Comparison of ENCODE assay signal across 8 cellular contexts in genomic region chr2:180980943-180981898, GRCh38. TPM values are rescaled to one million over a fixed set of nuclear protein-coding genes. Genes with fewer than 3 reads are reported as not detected.
DNase-seq lines count a peak whose midpoint lies in the region; ATAC-seq, FAIRE-seq and TF ChIP-seq lines count a peak whose summit lies in the region.

No MANE protein-coding gene starts in this region.

- FAIRE-seq in H1 (lab: Jason Lieb, UNC): peak; percentile 13

- no peaks in the 10 kb centered on the region for H3K9me3 Mint-ChIP-seq in activated B cell treated with CpG ODN at 0.5 μM for 24 hours
- H3K9me3 Mint-ChIP-seq in stimulated activated naive CD8-positive, alpha-beta T cell treated with anti-CD3 and anti-CD28 coated beads, Interleukin-15, amount 100 ng/mL, for 72 hours: no peaks in the 10 kb centered on the region

- CTCF ChIA-PET in activated B cell treated with CpG ODN at 0.5 μM for 24 hours (lab: Charles Lee): interaction anchor here (0.9 to 1.9 kb wide), 7 partner anchors 10 to 857 kb away, joined by 3 to 14 read pairs (median 3); no protein-coding TSS in a partner anchor
- CTCF ChIA-PET in H1 (lab: Charles Lee; ENCODE audit: partially characterized antibody): interaction anchor here (1.0 to 3.3 kb wide), 11 partner anchors 10 to 855 kb away, joined by 3 to 18 read pairs (median 4); no protein-coding TSS in a partner anchor

- H3K4me3 Mint-ChIP-seq in activated B cell treated with CpG ODN at 0.5 μM for 24 hours: peak overlapping the region; percentile 93
- H3K4me3 Mint-ChIP-seq in stimulated activated naive CD8-positive, alpha-beta T cell treated with anti-CD3 and anti-CD28 coated beads, Interleukin-15, amount 100 ng/mL, for 72 hours: peak overlapping the region; percentile 95 to 96

- H3K79me1 ChIP-seq in H1 (ENCODE audit: low read depth, low read length) (no peaks in the 10 kb centered on the region), mesenchymal stem cell (replicated peaks; ENCODE audit: low read length, poor library complexity, severe bottlenecking) (no peaks in the 10 kb centered on the region)

- POLR2A ChIA-PET in activated B cell treated with CpG ODN at 0.5 μM for 24 hours (lab: Charles Lee) (interaction anchor here (0.6 to 2.0 kb wide), 14 partner anchors 8 to 1734 kb away, joined by 3 to 6 read pairs (median 3); partner anchors contain the start of genes DNAJC10 and ITGA4), H1 (lab: Charles Lee; ENCODE audit: partially characterized antibody) (interaction anchor here (0.6 to 2.1 kb wide), 17 partner anchors 11 to 112 kb away, joined by 3 to 17 read pairs (median 4); no protein-coding TSS in a partner anchor)

- no peak overlapping the region for H3K56ac ChIP-seq in H1 (replicated peaks; ENCODE audit: insufficient read length, low read depth, low read length)

- H3K27ac ChIP-seq in KMS-11 (peak overlapping the region; percentile 47), H1 (ENCODE audit: low read depth, low read length) (peak overlapping the region; percentile 45; the same call in 1 of the 2 replicates), mesenchymal stem cell (ENCODE audit: low read length, poor library complexity, severe bottlenecking) (peak overlapping the region; percentile 85)

- H3K79me2 ChIP-seq in KMS-11 (ENCODE audit: insufficient read depth, low read depth) (peaks cover 47% of the 10 kb centered on the region), H1 (ENCODE audit: control insufficient read depth in 1 of 2, insufficient read depth in 2 of 2, low read length in 2 of 2) (peaks cover 0 to 41% of the 10 kb centered on the region in 2 experiments; a peak in 2 of 4 replicates)

- H2BK120ac ChIP-seq in H1 (replicated peaks; ENCODE audit: low read depth, low read length) (no peak overlapping the region), mesenchymal stem cell (ENCODE audit: low read depth, low read length) (peak overlapping the region; percentile 99)

- no peak for TF ChIP-seq EP300 in H1 (IDR thresholded peaks at IDR 0.05; ENCODE audit: borderline replicate concordance in 1 of 2, low read depth in 2 of 2, low read length in 2 of 2)

- H3K23ac ChIP-seq in H1 (ENCODE audit: insufficient read length) (no peak overlapping the region), mesenchymal stem cell (ENCODE audit: low read length in 2 of 2) (no peak overlapping the region)

- WGBS in H1 (ENCODE audit: extremely low coverage in 1 of 2, insufficient coverage in 1 of 2, insufficient read length in 1 of 2, insufficient replicate concordance in 2 of 2, low coverage in 1 of 2, low lambda C conversion rate in 2 of 2, missing lambda C conversion rate in 1 of 2), 2 experiments: 5% methylated on average over 33 of the region's 81 CpGs; no CpG with 5 or more reads in 1 of the 2 experiments
- under 1% methylated on average over 43 of the region's 81 CpGs for WGBS in mesenchymal stem cell

- H3K4ac ChIP-seq in H1 (replicated peaks; ENCODE audit: insufficient read length, low read depth, low read length) (no peak overlapping the region), mesenchymal stem cell (ENCODE audit: low read depth in 1 of 2, low read length in 2 of 2) (peak overlapping the region; percentile 46 to 75)

- H3K9ac ChIP-seq in KMS-11: peak overlapping the region; percentile 67
- peak overlapping the region; percentile 73 to 91 (median 88) for H3K9ac ChIP-seq in H1 (replicated peaks in 1 of 4; ENCODE audit: extremely low read depth in 1 of 4, low read depth in 3 of 4, low read length in 3 of 4)
- peak overlapping the region; percentile 99 for H3K9ac ChIP-seq in mesenchymal stem cell (ENCODE audit: low read length)

- H3K36me3 ChIP-seq in KMS-11 (ENCODE audit: insufficient read depth) (no peaks in the 10 kb centered on the region; the same call in 1 of the 2 replicates), H1 (ENCODE audit: control insufficient read depth in 2 of 4, insufficient read depth in 4 of 4, low read length in 3 of 4) (peaks cover 0 to 15% (median 1%) of the 10 kb centered on the region in 4 experiments; a peak in 3 of 8 replicates), mesenchymal stem cell (ENCODE audit: control insufficient read depth in 1 of 2, insufficient read depth in 2 of 2, low read depth in 1 of 2, low read length in 2 of 2) (peaks cover 0 to 33% of the 10 kb centered on the region in 2 experiments)

- peaks cover 41% of the 10 kb centered on the region for H3K4me1 ChIP-seq in KMS-11 (ENCODE audit: low read depth, poor library complexity, severe bottlenecking)
- H3K4me1 ChIP-seq in H1 (replicated peaks in 1 of 4; ENCODE audit: control insufficient read depth in 3 of 4, insufficient read depth in 4 of 4, low read length in 3 of 4): peaks cover 0 to 16% (median 6%) of the 10 kb centered on the region in 4 experiments; a peak in 3 of 7 replicates
- H3K4me1 ChIP-seq in mesenchymal stem cell (ENCODE audit: control insufficient read depth, insufficient read depth, low read depth, low read length): peaks cover 3% of the 10 kb centered on the region

- no peak overlapping the region for H2AK5ac ChIP-seq in H1 (ENCODE audit: low read depth, low read length)
- peak overlapping the region; percentile 19 for H2AK5ac ChIP-seq in mesenchymal stem cell (ENCODE audit: low read length, severe bottlenecking)

- 0 out of 2 replicates have a peak overlapping the region, but pooled peaks have one; percentile 14 for H2BK12ac ChIP-seq in H1 (ENCODE audit: low read depth, low read length)
- peak overlapping the region in 1 of 2 experiments; percentile 63 for H2BK12ac ChIP-seq in mesenchymal stem cell (ENCODE audit: low read length in 2 of 2)

- H3K4me3 ChIP-seq in KMS-11 (IDR thresholded peaks at IDR 0.05; ENCODE audit: insufficient read depth, low read depth, low read length) (peak overlapping the region; percentile 85), H1 (ENCODE audit: extremely low read depth in 1 of 4, insufficient read depth in 2 of 4, low read depth in 3 of 4, low read length in 4 of 4) (peak overlapping the region; percentile 81 to 97 (median 93)), mesenchymal stem cell (ENCODE audit: insufficient read depth in 1 of 2, low read depth in 1 of 2, low read length in 2 of 2) (peak overlapping the region; percentile 74 to 99)

- H3K18ac ChIP-seq in H1 (ENCODE audit: extremely low read depth, low read length) (peak overlapping the region; percentile 60), mesenchymal stem cell (ENCODE audit: low read depth in 1 of 2, low read length in 2 of 2) (peak overlapping the region; percentile 64 to 85)

- H3K9me3 ChIP-seq in H1 (ENCODE audit: insufficient read depth in 2 of 2, low read depth in 1 of 2, low read length in 1 of 2): no peaks in the 10 kb centered on the region
- H3K9me3 ChIP-seq in mesenchymal stem cell (ENCODE audit: control insufficient read depth, low read length): no peaks in the 10 kb centered on the region

- TF ChIP-seq CTCF in KMS-11 (conservative IDR thresholded peaks at IDR 0.05; ENCODE audit: low read depth, low read length) (no peak), activated B cell treated with CpG ODN at 0.5 μM for 24 hours (IDR thresholded peaks at IDR 0.05) (no peak), H1 (IDR thresholded peaks at IDR 0.05; ENCODE audit: control extremely low read depth in 1 of 3, insufficient read depth in 1 of 3, low read depth in 1 of 3, low read length in 3 of 3) (no peak)

- H3K14ac ChIP-seq in H1 (ENCODE audit: insufficient read length): no peak overlapping the region
- H3K14ac ChIP-seq in mesenchymal stem cell (ENCODE audit: low read length in 2 of 2): peak overlapping the region in 1 of 2 experiments; percentile 86

- no peaks in the 10 kb centered on the region for H3K27me3 Mint-ChIP-seq in activated B cell treated with CpG ODN at 0.5 μM for 24 hours
- no peaks in the 10 kb centered on the region for H3K27me3 Mint-ChIP-seq in stimulated activated naive CD8-positive, alpha-beta T cell treated with anti-CD3 and anti-CD28 coated beads, Interleukin-15, amount 100 ng/mL, for 72 hours

- H4K91ac ChIP-seq in H1 (replicated peaks; ENCODE audit: insufficient read length, low read length): no peak overlapping the region
- no peak overlapping the region for H4K91ac ChIP-seq in mesenchymal stem cell (ENCODE audit: low read length)

- no peak overlapping the region for H4K5ac ChIP-seq in H1 (ENCODE audit: insufficient read length, low read depth, low read length)

- TF ChIP-seq RAD21 in H1 (IDR thresholded peaks at IDR 0.05 in 1 of 2, conservative IDR thresholded peaks at IDR 0.05 in 1 of 2; ENCODE audit: low read depth in 2 of 2, low read length in 2 of 2): no peak

- peak overlapping the region; percentile 85 for H3K4me2 ChIP-seq in KMS-11
- peak overlapping the region; percentile 94 to 96 for H3K4me2 ChIP-seq in H1 (ENCODE audit: insufficient read depth in 1 of 2, low read depth in 2 of 2, low read length in 2 of 2)
- H3K4me2 ChIP-seq in mesenchymal stem cell (ENCODE audit: low read length, poor library complexity, severe bottlenecking): peak overlapping the region; percentile 68

- H3K23me2 ChIP-seq in H1 (ENCODE audit: low read depth, low read length): peaks cover 3% of the 10 kb centered on the region; the same call in 1 of the 2 replicates

- intact Hi-C loops in activated B cell treated with CpG ODN at 0.5 μM for 24 hours (cut with micrococcal nuclease): loop anchor here (1.0 to 5.0 kb wide), 9 partner anchors 77 to 974 kb away; partner anchors contain the start of genes CWC22, ITGA4 and ITPRID2

- H2AFZ ChIP-seq in KMS-11 (ENCODE audit: low read depth) (peak overlapping the region; percentile 35), H1 (ENCODE audit: low read length) (peak overlapping the region; percentile 79; the same call in 1 of the 2 replicates), mesenchymal stem cell (ENCODE audit: low read depth, low read length) (no peak overlapping the region)

- H3K27ac Mint-ChIP-seq in activated B cell treated with CpG ODN at 0.5 μM for 24 hours: peak overlapping the region; percentile 95
- peak overlapping the region; percentile 99 for H3K27ac Mint-ChIP-seq in stimulated activated naive CD8-positive, alpha-beta T cell treated with anti-CD3 and anti-CD28 coated beads, Interleukin-15, amount 100 ng/mL, for 72 hours

- peaks cover 15% of the 10 kb centered on the region for H3K36me3 Mint-ChIP-seq in activated B cell treated with CpG ODN at 0.5 μM for 24 hours (ENCODE audit: low read depth)

- peak; percentile 15 for ATAC-seq in GM18511 (IDR thresholded peaks at IDR 0.05; ENCODE audit: unreplicated experiment)
- ATAC-seq in activated B cell treated with CpG ODN at 0.5 μM for 24 hours (ENCODE audit: low read depth): peak; percentile 14
- peak; percentile 27 for ATAC-seq in stimulated activated naive CD8-positive, alpha-beta T cell treated with anti-CD3 and anti-CD28 coated beads, Interleukin-15, amount 100 ng/mL, for 72 hours
- no peak for ATAC-seq in GM18861 (IDR thresholded peaks at IDR 0.05; ENCODE audit: unreplicated experiment)

- no peak overlapping the region for H2BK20ac ChIP-seq in H1 (ENCODE audit: low read length)

- H2BK5ac ChIP-seq in H1 (ENCODE audit: low read depth, low read length) (no peak overlapping the region), mesenchymal stem cell (ENCODE audit: low read depth, low read length, poor library complexity, severe bottlenecking) (peak overlapping the region; percentile 66)

- H4K8ac ChIP-seq in H1 (ENCODE audit: extremely low read depth, insufficient read depth, low read length) (peak overlapping the region; percentile 69; the same call in 1 of the 2 replicates), mesenchymal stem cell (ENCODE audit: low read length) (no peak overlapping the region)

- peak in 1 of 2 experiments; percentile 19; a peak in 1 of 3 replicates for TF ChIP-seq POLR2A in H1 (IDR thresholded peaks at IDR 0.05; ENCODE audit: control extremely low read depth in 1 of 2, low read depth in 2 of 2, low read length in 2 of 2)

- no peaks in the 10 kb centered on the region for H3K27me3 ChIP-seq in KMS-11 (ENCODE audit: insufficient read depth, low read depth)
- H3K27me3 ChIP-seq in H1 (replicated peaks in 1 of 4; ENCODE audit: control insufficient read depth in 3 of 4, extremely low read depth in 1 of 4, insufficient read depth in 3 of 4, low read length in 3 of 4): no peaks in the 10 kb centered on the region; a peak in 1 of 7 replicates
- no peaks in the 10 kb centered on the region for H3K27me3 ChIP-seq in mesenchymal stem cell (ENCODE audit: control insufficient read depth in 1 of 2, insufficient read depth in 1 of 2, low read length in 2 of 2)

- DNase-seq in AG08396 (ENCODE audit: low spot score): peak; percentile 48
- no peak for DNase-seq in activated B cell treated with CpG ODN at 0.5 μM for 24 hours
- DNase-seq in H1 (ENCODE audit: low read depth in 1 of 2, low spot score in 2 of 2): no peak
- DNase-seq in mesenchymal stem cell: peak; percentile 61
- peak; percentile 13 to 30 for DNase-seq in stimulated activated naive CD8-positive, alpha-beta T cell treated with anti-CD3 and anti-CD28 coated beads, Interleukin-15, amount 100 ng/mL, for 72 hours

- H3K4me1 Mint-ChIP-seq in activated B cell treated with CpG ODN at 0.5 μM for 24 hours: peaks cover 39% of the 10 kb centered on the region
- peaks cover 50% of the 10 kb centered on the region for H3K4me1 Mint-ChIP-seq in stimulated activated naive CD8-positive, alpha-beta T cell treated with anti-CD3 and anti-CD28 coated beads, Interleukin-15, amount 100 ng/mL, for 72 hours

- H2BK15ac ChIP-seq in H1 (ENCODE audit: low read length) (no peak overlapping the region), mesenchymal stem cell (ENCODE audit: low read depth, poor library complexity, severe bottlenecking) (peak overlapping the region; percentile 98)

- no peaks in the 10 kb centered on the region for H4K20me1 ChIP-seq in KMS-11 (ENCODE audit: insufficient read depth)
- H4K20me1 ChIP-seq in H1 (replicated peaks in 1 of 2; ENCODE audit: control insufficient read depth in 1 of 2, insufficient read depth in 2 of 2, low read length in 2 of 2): no peaks in the 10 kb centered on the region

RNA-seq across cellular contexts. Expression of gene UBE2E3, which starts 0.8 kb away (rescaled TPM):
- 33.1 and 33.6 TPM in 2 replicates for total RNA-seq in activated B cell treated with CpG ODN at 0.5 μM for 24 hours
- 96.0 and 106 TPM in 2 replicates for total RNA-seq in H1 (2021; fragmentation: NEBNext Ultra II Directional; extraction: Animal tissue kit (Norgen Biotek cat#: 25700))
- polyA plus RNA-seq in H1 (2011; rRNA removed): 71.0 and 132 TPM in 2 replicates
- polyA plus RNA-seq in H1 (2011; cell fraction: cytosol; rRNA removed): 86.6 TPM
- 59.1 TPM for polyA plus RNA-seq in H1 (2011; cell fraction: nucleus; rRNA removed)
- polyA plus RNA-seq in H1 (2012, experiment 1 of 2): 96.9 to 115 TPM (median 105 TPM) in 4 replicates
- 69.9 TPM for polyA plus RNA-seq in H1 (2012, experiment 2 of 2)
- polyA plus RNA-seq in H1 (2013, experiment 1 of 2): 73.3 TPM
- 76.2 TPM for polyA plus RNA-seq in H1 (2013, experiment 2 of 2)
- 64.5 and 86.9 TPM in 2 replicates for polyA minus RNA-seq in H1 (2011; rRNA and poly(A)+ RNA removed)
- 24.4 TPM for polyA minus RNA-seq in H1 (2011; cell fraction: cytosol; rRNA and poly(A)+ RNA removed)
- polyA minus RNA-seq in H1 (2011; cell fraction: nucleus; rRNA and poly(A)+ RNA removed): 47.9 TPM
- polyA plus RNA-seq in mesenchymal stem cell (2013, experiment 1 of 2): 149 TPM
- polyA plus RNA-seq in mesenchymal stem cell (2013, experiment 2 of 2): 155 TPM

Comparison
In these comparisons a context has a peak if more than half of its experiments do, and no peak if none do; other contexts are left out.
1. DNase-seq: peak in AG08396 (single experiment), mesenchymal stem cell (single experiment) and stimulated activated naive CD8-positive, alpha-beta T cell treated with anti-CD3 and anti-CD28 coated beads, Interleukin-15, amount 100 ng/mL, for 72 hours (2 of 2); none in activated B cell treated with CpG ODN at 0.5 μM for 24 hours (single experiment) and H1 (0 of 2).
2. Peak in every context shown above with its lines, with median percentiles within 50 percentile points of each other: H3K27ac ChIP-seq, H3K4me2 ChIP-seq, H3K4me3 ChIP-seq and H3K9ac ChIP-seq.